ENCODE assay signal across 15 cellular contexts in the genomic region with DNA sequence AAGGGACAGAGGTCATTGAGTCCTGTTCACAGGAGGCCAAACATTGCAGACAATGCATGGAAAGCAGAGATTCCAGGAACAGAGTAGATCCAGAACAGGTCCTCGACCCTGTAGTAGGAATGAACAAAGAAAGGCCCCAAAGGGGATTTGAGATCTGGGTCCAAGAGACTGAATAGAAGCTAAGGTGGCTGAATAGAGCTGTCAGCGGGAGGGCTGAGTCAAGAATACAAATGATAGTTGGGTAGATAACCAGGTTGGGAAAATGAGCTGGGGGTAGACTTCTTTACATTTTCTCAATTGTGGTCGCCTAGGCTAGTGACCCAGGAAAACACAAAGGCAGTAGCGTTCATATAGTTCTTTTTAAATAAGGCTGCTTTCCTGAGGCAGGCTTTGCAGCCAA.
DNase-seq lines count a peak whose midpoint lies in the region; ATAC-seq and TF ChIP-seq lines count a peak whose summit lies in the region.
"Had no signal": no experiment of that assay in that cellular context is flagged by ENCODE, and none has a peak within 500 bp of the region (broad histone marks: within the 10 kb centered on the region; RNA-seq: fewer than 3 reads in every experiment).

No MANE protein-coding gene starts in this region.

- H3K4me3 Mint-ChIP-seq in endodermal cell (no peak overlapping the region), neural crest cell (no peak overlapping the region), glutamatergic neuron (ENCODE audit: unreplicated experiment) (no peak overlapping the region)
- H3K4me3 Mint-ChIP-seq: CD4-positive, CD25-positive, alpha-beta regulatory T cell; CD8-positive, alpha-beta memory T cell; H9 had no signal

- H3K27me3 ChIP-seq in Loucy (ENCODE audit: insufficient read depth, low read length, poor library complexity, severe bottlenecking) (no peaks in the 10 kb centered on the region), endodermal cell (ENCODE audit: control insufficient read depth, insufficient read depth, low read length, poor library complexity, severe bottlenecking) (no peaks in the 10 kb centered on the region)
- H3K27me3 ChIP-seq: BE2C had no signal

- H2AFZ ChIP-seq in Loucy (ENCODE audit: low read length): peak overlapping the region; percentile 59

- H3K36me3 Mint-ChIP-seq in endodermal cell (ENCODE audit: low read depth) (no peaks in the 10 kb centered on the region), neural crest cell (ENCODE audit: low read depth) (peaks cover 3% of the 10 kb centered on the region), glutamatergic neuron (ENCODE audit: unreplicated experiment) (peaks cover 8% of the 10 kb centered on the region)
- H3K36me3 Mint-ChIP-seq: CD4-positive, CD25-positive, alpha-beta regulatory T cell; CD8-positive, alpha-beta memory T cell had no signal

- H3K27me3 Mint-ChIP-seq in endodermal cell (ENCODE audit: insufficient read depth) (no peaks in the 10 kb centered on the region), neural crest cell (ENCODE audit: low read depth) (no peaks in the 10 kb centered on the region), glutamatergic neuron (ENCODE audit: unreplicated experiment) (peaks cover 3% of the 10 kb centered on the region)

- no peak for ATAC-seq in HG02973 (IDR thresholded peaks at IDR 0.05; ENCODE audit: unreplicated experiment)

- H3K4me1 Mint-ChIP-seq in endodermal cell (peaks cover 52% of the 10 kb centered on the region), neural crest cell (peaks cover 26% of the 10 kb centered on the region), glutamatergic neuron (ENCODE audit: low read depth, unreplicated experiment) (peaks cover 2% of the 10 kb centered on the region)
- H3K4me1 Mint-ChIP-seq: CD4-positive, CD25-positive, alpha-beta regulatory T cell; CD8-positive, alpha-beta memory T cell had no signal

- no peaks in the 10 kb centered on the region for H3K79me2 ChIP-seq in Loucy (ENCODE audit: insufficient read depth, low read length)

- H3K27ac Mint-ChIP-seq in endodermal cell (peak overlapping the region; percentile 73), neural crest cell (ENCODE audit: unreplicated experiment) (peak overlapping the region; percentile 81), glutamatergic neuron (ENCODE audit: unreplicated experiment) (no peak overlapping the region)
- H3K27ac Mint-ChIP-seq: CD4-positive, CD25-positive, alpha-beta regulatory T cell; CD8-positive, alpha-beta memory T cell had no signal

- H3K27ac ChIP-seq in endodermal cell (ENCODE audit: low read depth, low read length) (peak overlapping the region; percentile 14), caudate nucleus (ENCODE audit: low read depth, low read length) (no peak overlapping the region)

- H3K36me3 ChIP-seq in Loucy (ENCODE audit: insufficient read depth, low read length): no peaks in the 10 kb centered on the region
- no peaks in the 10 kb centered on the region for H3K36me3 ChIP-seq in endodermal cell (ENCODE audit: control insufficient read depth, insufficient read depth, low read length)
- H3K36me3 ChIP-seq: BE2C had no signal

- H3K9ac ChIP-seq in Loucy (ENCODE audit: low read depth, low read length, poor library complexity, severe bottlenecking): no peak overlapping the region
- no peak overlapping the region for H3K9ac ChIP-seq in endodermal cell (ENCODE audit: extremely low read depth, low read length, poor library complexity, severe bottlenecking)

- H3F3A ChIP-seq in Loucy (ENCODE audit: low read depth): no peaks in the 10 kb centered on the region

- WGBS in endodermal cell (ENCODE audit: insufficient coverage in 1 of 2, insufficient read length in 1 of 2), 2 experiments: 70 to 79% methylated on average over 3 to 4 of the region's 4 CpGs

- no peak overlapping the region for H3K4me2 ChIP-seq in Loucy (ENCODE audit: low read depth, low read length, poor library complexity, severe bottlenecking)

- no peaks in the 10 kb centered on the region for H3K9me2 ChIP-seq in Loucy (replicated peaks; ENCODE audit: low read depth, low read length)

- H3K9me3 ChIP-seq in Loucy (ENCODE audit: insufficient read depth, low read depth, low read length) (no peaks in the 10 kb centered on the region), endodermal cell (ENCODE audit: control insufficient read depth, low read length) (peaks cover 16% of the 10 kb centered on the region)
- H3K9me3 ChIP-seq: BE2C had no signal

- H3K4me1 ChIP-seq in Loucy (ENCODE audit: insufficient read depth, low read length, poor library complexity, severe bottlenecking) (peaks cover 50% of the 10 kb centered on the region), endodermal cell (ENCODE audit: control insufficient read depth, insufficient read depth, low read length) (peaks cover 17% of the 10 kb centered on the region)
- H3K4me1 ChIP-seq: BE2C had no signal

- TF ChIP-seq CTCF in Loucy (conservative IDR thresholded peaks at IDR 0.05; ENCODE audit: low read length) (no peak), endodermal cell (conservative IDR thresholded peaks at IDR 0.05) (no peak), neural crest cell (conservative IDR thresholded peaks at IDR 0.05) (no peak), glutamatergic neuron (IDR thresholded peaks at IDR 0.05; ENCODE audit: partially characterized antibody, unreplicated experiment) (no peak)

- DNase-seq in endodermal cell (no peak), neural crest cell (ENCODE audit: low read depth, low spot score) (no peak), caudate nucleus (lab: John Stamatoyannopoulos, UW) (no peak), AG08395 (ENCODE audit: low spot score) (no peak), glutamatergic neuron (no peak)
- DNase-seq: BE2C; C1 segment of cervical spinal cord; CD4-positive, CD25-positive, alpha-beta regulatory T cell; CD8-positive, alpha-beta memory T cell; COR-L47; DMS 273 treated with DMSO at 0.1 percent for 48 hours; GDM1; H9 had no signal

- peaks cover 2% of the 10 kb centered on the region for H3K9me3 Mint-ChIP-seq in endodermal cell
- peaks cover 5% of the 10 kb centered on the region for H3K9me3 Mint-ChIP-seq in neural crest cell
- no peaks in the 10 kb centered on the region for H3K9me3 Mint-ChIP-seq in glutamatergic neuron (ENCODE audit: unreplicated experiment)

- H4K20me1 ChIP-seq in Loucy (ENCODE audit: insufficient read depth, low read length, poor library complexity, severe bottlenecking): no peaks in the 10 kb centered on the region

- no peak overlapping the region for H3K4me3 ChIP-seq in Loucy (ENCODE audit: low read length, poor library complexity, severe bottlenecking)
- no peak overlapping the region for H3K4me3 ChIP-seq in endodermal cell (ENCODE audit: low read length)
